1 cellular context compared by ENCODE assay signal in genomic region chr11:130413383-130414106, GRCh38.
TF ChIP-seq lines count a peak whose summit lies in the region.

No MANE protein-coding gene starts in this region.

TF ChIP-seq in SK-N-SH treated with all-trans-retinoic acid at 6 μM for 48 hours, 23 proteins besides CTCF, POLR2A, EP300 and RAD21 (continued from another document):
- no peak for TF ChIP-seq POU6F1 (CRISPR knock-in tag; IDR thresholded peaks at IDR 0.05; ENCODE audit: borderline replicate concordance, low read depth)
- no peak for TF ChIP-seq PPARA (CRISPR knock-in tag; IDR thresholded peaks at IDR 0.05; ENCODE audit: borderline replicate concordance)
- no peak for TF ChIP-seq ZFP30 (CRISPR knock-in tag; IDR thresholded peaks at IDR 0.05)
- no peak for TF ChIP-seq PATZ1 (CRISPR knock-in tag; IDR thresholded peaks at IDR 0.05; ENCODE audit: borderline replicate concordance)
